8 cellular contexts compared by ENCODE assay signal in the genomic region with DNA sequence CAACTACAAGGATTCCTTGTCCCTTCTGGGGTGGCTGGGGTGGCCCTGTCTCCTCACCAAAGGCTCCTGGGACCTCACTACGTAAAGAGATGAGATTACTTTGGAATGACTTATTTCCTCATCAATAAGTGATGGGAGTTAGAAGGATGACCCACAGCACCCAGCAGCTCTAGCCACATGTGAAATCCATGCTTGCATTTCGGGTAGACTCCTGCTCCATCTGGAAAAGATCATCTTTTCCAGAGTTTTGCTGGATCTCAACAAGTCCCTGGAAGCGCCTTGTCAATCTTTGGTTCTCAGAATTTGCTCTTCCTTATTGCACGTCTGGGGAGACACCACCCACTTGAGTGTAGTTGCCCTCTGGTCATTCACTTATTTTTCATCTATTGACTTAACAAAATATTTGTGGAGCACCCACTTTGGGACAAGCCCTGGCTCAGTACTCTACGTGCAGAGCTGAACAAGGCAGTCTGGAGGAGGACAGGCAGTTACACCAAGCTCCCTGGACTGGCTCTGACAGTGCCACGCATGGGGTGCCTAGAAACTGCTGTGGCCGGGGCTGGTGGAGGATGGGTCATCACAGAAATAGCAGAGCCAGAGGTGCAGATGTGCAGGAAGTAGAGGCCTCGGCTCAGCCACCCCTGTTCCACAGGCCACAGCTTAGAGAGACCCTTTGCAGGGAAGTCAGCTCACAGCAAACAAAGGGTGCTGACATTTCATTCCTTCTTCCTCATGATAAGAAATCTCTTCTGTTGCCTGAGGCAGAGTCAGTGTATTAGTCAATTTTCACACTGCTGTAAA.
A peak's percentile ranks its signal among the peaks of the same experiment; 100 is the strongest.
DNase-seq lines count a peak whose midpoint lies in the region; ATAC-seq, FAIRE-seq and TF ChIP-seq lines count a peak whose summit lies in the region.

No MANE protein-coding gene starts in this region.

- H4K20me1 ChIP-seq in endothelial cell of umbilical vein (replicated peaks; ENCODE audit: control insufficient read depth, extremely low read depth, insufficient read depth, low read length): no peaks in the 10 kb centered on the region

- H3K4me1 ChIP-seq in endothelial cell of umbilical vein (ENCODE audit: control insufficient read depth, extremely low read depth, insufficient read depth, low read length): peaks cover 27% of the 10 kb centered on the region
- no peaks in the 10 kb centered on the region for H3K4me1 ChIP-seq in small intestine (ENCODE audit: control insufficient read depth in 2 of 2, insufficient read depth in 1 of 2, low read depth in 1 of 2, low read length in 1 of 2)
- peaks cover 22% of the 10 kb centered on the region for H3K4me1 ChIP-seq in psoas muscle

- FAIRE-seq in endothelial cell of umbilical vein (lab: Jason Lieb, UNC): peak; percentile 94
- FAIRE-seq in small intestine (lab: Jason Lieb, UNC): no peak

- H3K9me3 ChIP-seq in endothelial cell of umbilical vein (replicated peaks; ENCODE audit: control insufficient read depth, insufficient read depth, low read length) (no peaks in the 10 kb centered on the region), small intestine (ENCODE audit: control insufficient read depth, low read depth) (no peaks in the 10 kb centered on the region), psoas muscle (no peaks in the 10 kb centered on the region)

- DNase-seq in Kasumi-1 (lab: John Stamatoyannopoulos, UW) (peak; percentile 97 to 98), endothelial cell of umbilical vein (ENCODE audit: low read depth, low spot score) (peak; percentile 80), small intestine (peak; percentile 38), psoas muscle (no peak), NOMO-1 treated with dmso at 0.1 percent for 144 hours (lab: John Stamatoyannopoulos, UW; ENCODE audit: unreplicated experiment) (no peak), NCI-H524 (lab: John Stamatoyannopoulos, UW) (no peak)

- dilution Hi-C loops in endothelial cell of umbilical vein (cut with MboI; ENCODE audit: extremely low pct_ligation_motif_present, low sequenced_read_pairs): no loop called here

- POLR2A ChIA-PET in endothelial cell of umbilical vein (lab: Charles Lee): interaction anchor here (1.5 kb wide), 1 partner anchor 12 kb away, joined by 7 read pairs; no protein-coding TSS in a partner anchor

- no peak for TF ChIP-seq CTCF in endothelial cell of umbilical vein (IDR thresholded peaks at IDR 0.05; ENCODE audit: extremely low read depth in 1 of 2, insufficient read depth in 1 of 2, low read depth in 1 of 2, low read length in 2 of 2)
- TF ChIP-seq CTCF in psoas muscle (IDR thresholded peaks at IDR 0.05): no peak

- H3K79me2 ChIP-seq in endothelial cell of umbilical vein (ENCODE audit: control insufficient read depth, insufficient read depth, low read length): no peaks in the 10 kb centered on the region

- H3K9ac ChIP-seq in endothelial cell of umbilical vein (replicated peaks; ENCODE audit: extremely low read depth, insufficient read depth, low read length): no peak overlapping the region

- no peak for TF ChIP-seq POLR2A in endothelial cell of umbilical vein (IDR thresholded peaks at IDR 0.05; ENCODE audit: low read depth, low read length)

- BruUV-seq in endothelial cell of umbilical vein (replicated peaks; lab: Mats Ljungman, UMichigan): no TSS peak

- H3K4me3 ChIP-seq in endothelial cell of umbilical vein (replicated peaks in 1 of 3; ENCODE audit: insufficient read depth in 1 of 3, low read depth in 1 of 3, low read length in 3 of 3): no peak overlapping the region
- H3K4me3 ChIP-seq in small intestine (ENCODE audit: low read depth in 1 of 2, low read length in 2 of 2): no peak overlapping the region
- H3K4me3 ChIP-seq in psoas muscle: no peak overlapping the region

- no peak overlapping the region for H3K27ac ChIP-seq in endothelial cell of umbilical vein (ENCODE audit: insufficient read depth, low read depth, low read length)
- H3K27ac ChIP-seq in small intestine (ENCODE audit: low read depth in 1 of 2, low read length in 1 of 2): peak overlapping the region in 1 of 2 donors; percentile 25
- no peak overlapping the region for H3K27ac ChIP-seq in psoas muscle

- 28 to 48% (median 33%) methylated on average over 8 of the region's 8 CpGs for WGBS in small intestine, 3 donors
- 78 to 81% (median 78%) methylated on average over 8 of the region's 8 CpGs for WGBS in psoas muscle, 3 donors

- CTCF ChIA-PET in endothelial cell of umbilical vein (lab: Charles Lee): interaction anchor here (0.6 to 4.7 kb wide), 7 partner anchors 11 to 299 kb away, joined by 3 to 37 read pairs (median 3); no protein-coding TSS in a partner anchor

- H3K27me3 ChIP-seq in endothelial cell of umbilical vein (ENCODE audit: control insufficient read depth in 2 of 2, insufficient read depth in 2 of 2, low read length in 2 of 2) (no peaks in the 10 kb centered on the region), small intestine (ENCODE audit: control insufficient read depth in 2 of 2, insufficient read depth in 2 of 2, low read length in 2 of 2) (no peaks in the 10 kb centered on the region), psoas muscle (ENCODE audit: insufficient read depth in 3 of 3, low read length in 2 of 3) (no peaks in the 10 kb centered on the region)

- H2AFZ ChIP-seq in endothelial cell of umbilical vein (ENCODE audit: low read depth, low read length): no peak overlapping the region

- ATAC-seq in GM19395 (IDR thresholded peaks at IDR 0.05; ENCODE audit: unreplicated experiment) (peak; percentile 81), psoas muscle (no peak), GM21360 (IDR thresholded peaks at IDR 0.05; ENCODE audit: unreplicated experiment) (no peak)

- H3K4me2 ChIP-seq in endothelial cell of umbilical vein (ENCODE audit: insufficient read depth, low read length): no peak overlapping the region

- intact Hi-C loops in endothelial cell of umbilical vein (cut with micrococcal nuclease): no loop called here
- intact Hi-C loops in psoas muscle (cut with DNase I): no loop called here

- H3K36me3 ChIP-seq in endothelial cell of umbilical vein (ENCODE audit: control insufficient read depth in 2 of 2, extremely low read depth in 1 of 2, insufficient read depth in 2 of 2, low read length in 2 of 2): no peaks in the 10 kb centered on the region
- no peaks in the 10 kb centered on the region for H3K36me3 ChIP-seq in small intestine (ENCODE audit: control insufficient read depth in 2 of 2, insufficient read depth in 2 of 2, low read length in 2 of 2)
- no peaks in the 10 kb centered on the region for H3K36me3 ChIP-seq in psoas muscle (ENCODE audit: insufficient read depth in 1 of 2, low read depth in 1 of 2)

- no peaks in the 10 kb centered on the region for H3K9me1 ChIP-seq in endothelial cell of umbilical vein (replicated peaks; ENCODE audit: control insufficient read depth, extremely low read depth, insufficient read depth, low read length)

TF ChIP-seq in endothelial cell of umbilical vein, 7 proteins besides CTCF, POLR2A, EP300 and RAD21:
- TF ChIP-seq JUN (IDR thresholded peaks at IDR 0.05; ENCODE audit: borderline replicate concordance, insufficient read depth, insufficient read length, low read depth) (no peak), POLR2AphosphoS5 (IDR thresholded peaks at IDR 0.05; ENCODE audit: insufficient read depth, low read depth, low read length) (peak; percentile 84), GATA2 (IDR thresholded peaks at IDR 0.05; ENCODE audit: insufficient read depth, insufficient read length, low read depth, low read length) (peak; percentile 75), MAX (IDR thresholded peaks at IDR 0.05; ENCODE audit: insufficient read depth, insufficient read length) (no peak), FOS (IDR thresholded peaks at IDR 0.05; ENCODE audit: borderline replicate concordance, insufficient read depth, low read length) (no peak), MYC (IDR thresholded peaks at IDR 0.05; ENCODE audit: low read depth, low read length) (no peak)

Comparison
In these comparisons a context has a peak if more than half of its experiments do, and no peak if none do; other contexts are left out.
1. DNase-seq: peak in Kasumi-1 (2 of 2), endothelial cell of umbilical vein (single experiment) and small intestine (single experiment); none in psoas muscle (0 of 2), NOMO-1 treated with dmso at 0.1 percent for 144 hours (single experiment) and NCI-H524 (0 of 2).